28 cellular contexts compared by ENCODE assay signal in the genomic region with DNA sequence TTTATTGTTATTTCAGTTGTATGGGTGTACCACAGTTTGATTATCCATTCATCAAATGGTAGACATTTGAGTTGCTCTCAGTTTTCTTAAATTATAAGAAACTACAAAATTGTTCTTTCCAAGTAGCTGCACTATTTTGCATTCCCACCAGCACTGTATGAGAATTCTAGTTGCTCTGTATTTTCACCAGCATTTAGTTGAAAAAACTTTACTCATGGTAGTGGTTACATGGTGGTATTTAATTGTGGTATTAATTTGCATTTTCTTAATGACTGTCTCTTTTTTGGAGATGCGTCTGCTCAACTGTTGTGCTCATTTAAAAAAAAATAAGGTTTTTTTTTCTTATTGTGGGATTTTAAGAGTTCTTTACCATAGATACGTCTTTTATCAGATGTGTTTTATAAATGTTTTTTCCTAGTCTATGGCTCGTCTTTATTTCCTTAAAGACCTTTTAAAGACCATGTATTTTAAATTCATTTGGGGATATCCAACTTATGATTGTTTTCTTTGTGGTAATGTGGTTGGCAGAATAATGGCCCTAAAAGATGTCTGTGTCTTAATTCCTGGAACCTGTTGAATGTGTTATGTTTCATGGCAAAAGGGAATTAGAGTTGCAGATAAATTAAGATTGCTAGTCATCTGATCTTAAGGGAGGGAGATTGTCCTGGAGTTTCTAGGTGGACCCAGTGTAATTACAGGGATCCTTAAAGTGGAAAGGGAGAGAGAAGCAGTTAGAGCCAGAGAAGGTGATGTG. TPM values are rescaled to one million over a fixed set of nuclear protein-coding genes. Genes with fewer than 3 reads are reported as not detected.
DNase-seq lines count a peak whose midpoint lies in the region; ATAC-seq and TF ChIP-seq lines count a peak whose summit lies in the region.
"Had no signal": no experiment of that assay in that cellular context is flagged by ENCODE, and none has a peak within 500 bp of the region (broad histone marks: within the 10 kb centered on the region; RNA-seq: fewer than 3 reads in every experiment).

No MANE protein-coding gene starts in this region.

- H3K36me3 Mint-ChIP-seq in T-helper 1 cell treated with Interleukin-12 subunit alpha and Interleukin-12 subunit beta and Interleukin-4 antibody, amounts not matched to agents 30 μg/mL and 1 μg/mL, for 36 hours (ENCODE audit: low read depth): peaks cover 40% of the 10 kb centered on the region
- peaks cover 51% of the 10 kb centered on the region for H3K36me3 Mint-ChIP-seq in CD4-positive, alpha-beta T cell (ENCODE audit: low read depth)
- H3K36me3 Mint-ChIP-seq in activated CD8-positive, alpha-beta T cell treated with anti-CD3 and anti-CD28 coated beads for 36 hours (ENCODE audit: low read depth): peaks cover 59% of the 10 kb centered on the region
- peaks cover 8 to 25% (median 24%) of the 10 kb centered on the region in 3 donors for H3K36me3 Mint-ChIP-seq in immature natural killer cell

- CTCF ChIA-PET in CD4-positive, alpha-beta T cell (lab: Charles Lee): no interaction called here
- CTCF ChIA-PET in activated CD8-positive, alpha-beta T cell treated with anti-CD3 and anti-CD28 coated beads for 36 hours (lab: Charles Lee): interaction anchor here (1.3 kb wide), 1 partner anchor 81 kb away, joined by 4 read pairs; no protein-coding TSS in a partner anchor

- no peaks in the 10 kb centered on the region for H3K9me3 ChIP-seq in CD4-positive, alpha-beta T cell (ENCODE audit: control insufficient read depth, low read length)
- H3K9me3 ChIP-seq: ascending aorta, colonic mucosa, lower lobe of right lung had no signal

- no peak for TF ChIP-seq CTCF in CD4-positive, alpha-beta T cell (IDR thresholded peaks at IDR 0.05)
- no peak for TF ChIP-seq CTCF in activated CD8-positive, alpha-beta T cell treated with anti-CD3 and anti-CD28 coated beads for 36 hours (IDR thresholded peaks at IDR 0.05)

- no peak overlapping the region for H3K4me3 Mint-ChIP-seq in T-helper 1 cell treated with Interleukin-12 subunit alpha and Interleukin-12 subunit beta and Interleukin-4 antibody, amounts not matched to agents 30 μg/mL and 1 μg/mL, for 36 hours
- H3K4me3 Mint-ChIP-seq in CD4-positive, alpha-beta T cell: peak overlapping the region; percentile 37
- peak overlapping the region; percentile 42 for H3K4me3 Mint-ChIP-seq in activated CD8-positive, alpha-beta T cell treated with anti-CD3 and anti-CD28 coated beads for 36 hours
- H3K4me3 Mint-ChIP-seq in immature natural killer cell: peak overlapping the region; percentile 31 to 56 (median 46)
- H3K4me3 Mint-ChIP-seq: activated CD8-positive, alpha-beta memory T cell treated with anti-CD3 and anti-CD28 coated beads, Interleukin-2, amount 10 ng/mL, durations not matched to agents 7 days and 5 days; nephron progenitor cell had no signal

- no peak overlapping the region for H3K27ac ChIP-seq in CD4-positive, alpha-beta T cell (ENCODE audit: low read depth, low read length)
- H3K27ac ChIP-seq: ascending aorta, cardiac muscle cell, colonic mucosa, heart left ventricle, lower lobe of right lung had no signal

- H3K27me3 Mint-ChIP-seq in T-helper 1 cell treated with Interleukin-12 subunit alpha and Interleukin-12 subunit beta and Interleukin-4 antibody, amounts not matched to agents 30 μg/mL and 1 μg/mL, for 36 hours (ENCODE audit: low read depth): no peaks in the 10 kb centered on the region
- H3K27me3 Mint-ChIP-seq in CD4-positive, alpha-beta T cell: no peaks in the 10 kb centered on the region
- no peaks in the 10 kb centered on the region for H3K27me3 Mint-ChIP-seq in activated CD8-positive, alpha-beta T cell treated with anti-CD3 and anti-CD28 coated beads for 36 hours
- H3K27me3 Mint-ChIP-seq in immature natural killer cell (ENCODE audit: low read depth in 3 of 3): peaks cover 2 to 5% (median 4%) of the 10 kb centered on the region in 3 donors
- H3K27me3 Mint-ChIP-seq: activated CD8-positive, alpha-beta memory T cell treated with anti-CD3 and anti-CD28 coated beads, Interleukin-2, amount 10 ng/mL, durations not matched to agents 7 days and 5 days; CD4-positive, alpha-beta memory T cell had no signal

- H3K9me3 Mint-ChIP-seq in T-helper 1 cell treated with Interleukin-12 subunit alpha and Interleukin-12 subunit beta and Interleukin-4 antibody, amounts not matched to agents 30 μg/mL and 1 μg/mL, for 36 hours: no peaks in the 10 kb centered on the region
- H3K9me3 Mint-ChIP-seq in CD4-positive, alpha-beta T cell: peaks cover 3% of the 10 kb centered on the region
- H3K9me3 Mint-ChIP-seq in activated CD8-positive, alpha-beta T cell treated with anti-CD3 and anti-CD28 coated beads for 36 hours: peaks cover 3% of the 10 kb centered on the region
- no peaks in the 10 kb centered on the region for H3K9me3 Mint-ChIP-seq in immature natural killer cell

- H3K27ac Mint-ChIP-seq in T-helper 1 cell treated with Interleukin-12 subunit alpha and Interleukin-12 subunit beta and Interleukin-4 antibody, amounts not matched to agents 30 μg/mL and 1 μg/mL, for 36 hours: peak overlapping the region; percentile 64
- peak overlapping the region; percentile 67 for H3K27ac Mint-ChIP-seq in CD4-positive, alpha-beta T cell
- H3K27ac Mint-ChIP-seq in activated CD8-positive, alpha-beta T cell treated with anti-CD3 and anti-CD28 coated beads for 36 hours: peak overlapping the region; percentile 98
- H3K27ac Mint-ChIP-seq in immature natural killer cell: peak overlapping the region; percentile 54 to 92 (median 88)

- POLR2A ChIA-PET in CD4-positive, alpha-beta T cell (lab: Charles Lee): interaction anchor here (1.1 kb wide), 1 partner anchor 13 kb away, joined by 3 read pairs; no protein-coding TSS in a partner anchor
- POLR2A ChIA-PET in activated CD8-positive, alpha-beta T cell treated with anti-CD3 and anti-CD28 coated beads for 36 hours (lab: Charles Lee): interaction anchor here (0.7 to 1.1 kb wide), 3 partner anchors 15 to 303 kb away, joined by 3 to 4 read pairs (median 3); no protein-coding TSS in a partner anchor

- intact Hi-C loops in CD4-positive, alpha-beta T cell (cut with DNase I, micrococcal nuclease): no loop called here
- intact Hi-C loops in activated CD8-positive, alpha-beta T cell treated with anti-CD3 and anti-CD28 coated beads for 36 hours (cut with micrococcal nuclease): loop anchor here (5.0 to 10.0 kb wide), 2 partner anchors 37 to 79 kb away; a partner anchor contains a TSS

- DNase-seq in T-helper 1 cell: no peak
- DNase-seq in CD4-positive, alpha-beta T cell: no peak
- no peak for DNase-seq in activated CD8-positive, alpha-beta T cell treated with anti-CD3 and anti-CD28 coated beads for 36 hours
- no peak for DNase-seq in immature natural killer cell
- no peak for DNase-seq in NCI-H187 treated with DMSO at 0.1 percent for 48 hours (lab: John Stamatoyannopoulos, UW)
- no peak for DNase-seq in activated CD8-positive, alpha-beta memory T cell treated with anti-CD3 and anti-CD28 coated beads for 24 hours
- no peak for DNase-seq in SW480 (ENCODE audit: low spot score)
- DNase-seq: activated CD4-positive, CD25-positive, alpha-beta regulatory T cell treated with anti-CD3 and anti-CD28 coated beads, Interleukin-2, amount 50 U/mL, for 72 hours; activated CD8-positive, alpha-beta memory T cell treated with anti-CD3 and anti-CD28 coated beads, Interleukin-2, amount 10 ng/mL, durations not matched to agents 7 days and 5 days; activated effector memory CD4-positive, alpha-beta T cell treated with anti-CD3 and anti-CD28 coated beads, Interleukin-2, amount 50 U/mL, for 16 hours; colonic mucosa; DMS 273 treated with DMSO at 0.1 percent for 48 hours; effector memory CD4-positive, alpha-beta T cell; erythroblast; heart left ventricle; kidney glomerular epithelial cell; lower lobe of right lung; NCI-H1048; NCI-H187; NCI-H526; nephron progenitor cell; NK-92 treated with Interleukin-12 subunit alpha and Interleukin-12 subunit beta, amount 100 ng/mL, for 24 hours; SHP77; trophoblast cell had no signal

- peak; percentile 14 for ATAC-seq in CD4-positive, alpha-beta T cell (ENCODE audit: poor library complexity)
- ATAC-seq in activated CD8-positive, alpha-beta T cell treated with anti-CD3 and anti-CD28 coated beads for 36 hours: peak; percentile 52
- ATAC-seq: heart left ventricle, lower lobe of right lung had no signal

- H3K27me3 ChIP-seq in CD4-positive, alpha-beta T cell (ENCODE audit: control insufficient read depth, insufficient read depth, low read length): no peaks in the 10 kb centered on the region
- H3K27me3 ChIP-seq: ascending aorta, cardiac muscle cell, colonic mucosa, heart left ventricle had no signal

- H3K4me1 Mint-ChIP-seq in T-helper 1 cell treated with Interleukin-12 subunit alpha and Interleukin-12 subunit beta and Interleukin-4 antibody, amounts not matched to agents 30 μg/mL and 1 μg/mL, for 36 hours (ENCODE audit: low read depth): peaks cover 43% of the 10 kb centered on the region
- peaks cover 54% of the 10 kb centered on the region for H3K4me1 Mint-ChIP-seq in CD4-positive, alpha-beta T cell (ENCODE audit: low read depth)
- H3K4me1 Mint-ChIP-seq in activated CD8-positive, alpha-beta T cell treated with anti-CD3 and anti-CD28 coated beads for 36 hours (ENCODE audit: low read depth): peaks cover 72% of the 10 kb centered on the region
- H3K4me1 Mint-ChIP-seq in immature natural killer cell: peaks cover 71 to 90% of the 10 kb centered on the region in 2 donors
- H3K4me1 Mint-ChIP-seq: nephron progenitor cell had no signal

RNA-seq across cellular contexts. Expression of a gene that starts 37.4 kb away (rescaled TPM):
- 10 to 100 TPM; 23.2 to 27.4 TPM for total RNA-seq in CD4-positive, alpha-beta T cell
- total RNA-seq in activated CD8-positive, alpha-beta T cell treated with anti-CD3 and anti-CD28 coated beads for 36 hours: 10 to 100 TPM; 96.5 to 99.5 TPM
- polyA plus RNA-seq in immature natural killer cell: 100 to 1,000 TPM; 274 to 339 (median 323) TPM

RNA-seq across cellular contexts. Expression of a gene that starts 56.5 kb away (rescaled TPM):
- 1 to 10 TPM; 8.9 to 9.6 TPM for total RNA-seq in CD4-positive, alpha-beta T cell
- 10 to 100 TPM; 77.9 to 93.2 TPM for total RNA-seq in activated CD8-positive, alpha-beta T cell treated with anti-CD3 and anti-CD28 coated beads for 36 hours
- polyA plus RNA-seq in immature natural killer cell: 10 to 100 TPM; 12.1 to 15.8 (median 12.8) TPM

Comparison
In these comparisons a context has a peak if more than half of its experiments do, and no peak if none do; other contexts are left out.
1. RNA of a gene that starts 56.5 kb away (total RNA-seq): 77.9 to 93.2 TPM in activated CD8-positive, alpha-beta T cell treated with anti-CD3 and anti-CD28 coated beads for 36 hours; 8.9 to 9.6 TPM in CD4-positive, alpha-beta T cell; every median in the first group is over 4 times any median in the second.
2. Peak in every context shown above with its lines, with median percentiles within 50 percentile points of each other: H3K27ac Mint-ChIP-seq.